ENCODE assay signal across 1 cellular context in genomic region chr1:167465018-167465417, GRCh38.
TF ChIP-seq lines count a peak whose summit lies in the region.

No MANE protein-coding gene starts in this region.

TF ChIP-seq in GM23338, 12 proteins besides CTCF, POLR2A, EP300 and RAD21 (continued from another document):
- TF ChIP-seq ZNF462 (CRISPR knock-in tag; IDR thresholded peaks at IDR 0.05) = no peak
- TF ChIP-seq EZH2phosphoT487 (IDR thresholded peaks at IDR 0.05; ENCODE audit: unreplicated experiment) = no peak
- TF ChIP-seq CREB1 (CRISPR knock-in tag; IDR thresholded peaks at IDR 0.05; ENCODE audit: low read depth) = no peak
- no peak for TF ChIP-seq NANOG (IDR thresholded peaks at IDR 0.05; ENCODE audit: borderline replicate concordance)
- TF ChIP-seq ETS1 (IDR thresholded peaks at IDR 0.05) = no peak
- no peak for TF ChIP-seq EZH2 (IDR thresholded peaks at IDR 0.05; ENCODE audit: low read depth, unreplicated experiment)
- no peak for TF ChIP-seq REST (IDR thresholded peaks at IDR 0.05; ENCODE audit: unreplicated experiment)
- TF ChIP-seq STAT1 (IDR thresholded peaks at IDR 0.05; ENCODE audit: unreplicated experiment) = no peak
- no peak for TF ChIP-seq ZNF331 (CRISPR knock-in tag; IDR thresholded peaks at IDR 0.05; ENCODE audit: low read depth)
- TF ChIP-seq ZNF114 (CRISPR knock-in tag; IDR thresholded peaks at IDR 0.05) = no peak
- no peak for TF ChIP-seq JUNB (IDR thresholded peaks at IDR 0.05; ENCODE audit: unreplicated experiment)
